Comparison of ENCODE assay signal across 1 cellular context in genomic region chr1:205191127-205191577, GRCh38.
TF ChIP-seq lines count a peak whose summit lies in the region.

No MANE protein-coding gene starts in this region.

TF ChIP-seq in liver, 16 proteins besides CTCF, POLR2A, EP300 and RAD21 (continued from another document):
- peak; percentile 60 for TF ChIP-seq ZBTB33 (IDR thresholded peaks at IDR 0.05)
- no peak for TF ChIP-seq HNF4G (IDR thresholded peaks at IDR 0.05)
- TF ChIP-seq GABPA (IDR thresholded peaks at IDR 0.05 in 1 of 2, conservative IDR thresholded peaks at IDR 0.05 in 1 of 2), result peak in 1 of 2 donors; percentile 19
- TF ChIP-seq EGR1 (IDR thresholded peaks at IDR 0.05; ENCODE audit: low read depth in 2 of 2), result no peak
- peak; percentile 92 for TF ChIP-seq MAX (IDR thresholded peaks at IDR 0.05)
- TF ChIP-seq ATF3 (IDR thresholded peaks at IDR 0.05), result no peak
- no peak for TF ChIP-seq FOXA2 (IDR thresholded peaks at IDR 0.05)
- TF ChIP-seq HNF4A (conservative IDR thresholded peaks at IDR 0.05), result peak; percentile 29 to 52
- TF ChIP-seq JUND (IDR thresholded peaks at IDR 0.05), result peak in 1 of 2 donors; percentile 31
